In the genomic region with DNA sequence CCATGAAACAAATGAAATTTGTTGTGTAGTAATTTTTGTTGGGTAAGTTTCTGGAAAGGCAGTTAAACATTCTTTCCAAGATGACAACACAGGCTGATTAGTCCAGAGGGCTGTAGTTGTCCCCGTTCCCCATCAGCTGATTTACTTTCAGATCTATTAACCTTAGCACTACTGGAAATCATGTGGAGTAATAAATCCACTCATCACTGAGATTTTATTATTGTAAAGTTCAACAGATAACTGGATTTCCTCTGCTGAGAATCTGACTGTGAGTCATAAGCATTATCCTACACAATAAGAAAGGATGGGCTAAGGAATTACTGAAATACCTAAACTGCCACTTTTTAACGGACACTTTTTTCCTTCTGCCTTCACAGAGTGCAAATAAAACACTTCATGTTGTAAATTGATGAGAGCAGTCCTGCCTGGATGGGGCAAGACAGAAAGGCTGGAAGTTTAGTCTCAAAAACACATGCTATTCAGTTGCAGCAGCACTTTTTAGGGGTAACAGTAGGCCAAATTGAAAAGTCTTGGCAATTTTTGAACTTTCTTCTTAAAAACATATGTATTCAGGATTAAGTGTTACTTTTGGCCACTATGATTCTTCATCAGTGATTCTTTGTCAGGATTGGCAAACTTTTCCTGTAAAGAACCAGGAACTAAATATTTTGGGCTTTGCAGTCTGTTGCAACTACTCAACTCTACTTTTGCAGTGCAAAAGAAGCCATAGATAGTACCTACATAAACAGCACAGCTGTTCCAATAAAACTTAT, we compare ENCODE assay signal across 11 cellular contexts. TPM values are rescaled to one million over a fixed set of nuclear protein-coding genes. Genes with fewer than 3 reads are reported as not detected.
A peak's percentile ranks its signal among the peaks of the same experiment; 100 is the strongest.
DNase-seq lines count a peak whose midpoint lies in the region; ATAC-seq and TF ChIP-seq lines count a peak whose summit lies in the region.
"Had no signal": no experiment of that assay in that cellular context is flagged by ENCODE, and none has a peak within 500 bp of the region (broad histone marks: within the 10 kb centered on the region; RNA-seq: fewer than 3 reads in every experiment).

No MANE protein-coding gene starts in this region.

- H3K4me1 ChIP-seq in mesodermal cell (ENCODE audit: control insufficient read depth, insufficient read depth, low read length, poor library complexity, severe bottlenecking), result peaks cover 13% of the 10 kb centered on the region
- peaks cover 99% of the 10 kb centered on the region for H3K4me1 ChIP-seq in upper lobe of right lung

- WGBS in mesodermal cell (ENCODE audit: insufficient coverage in 2 of 2), 2 experiments, result no CpG with 5 or more reads among the region's 2 CpGs

- H3K4me3 Mint-ChIP-seq in dendritic cell treated with granulocyte-macrophage colony-stimulating factor and Interleukin-4, amounts not matched to agents 40 ng/mL and 50 ng/mL, for 4 days, result no peak overlapping the region

- H3K27ac Mint-ChIP-seq in dendritic cell treated with granulocyte-macrophage colony-stimulating factor and Interleukin-4, amounts not matched to agents 40 ng/mL and 50 ng/mL, for 4 days, result peak overlapping the region; percentile 17

- no peaks in the 10 kb centered on the region for H3K9me3 Mint-ChIP-seq in dendritic cell treated with granulocyte-macrophage colony-stimulating factor and Interleukin-4, amounts not matched to agents 40 ng/mL and 50 ng/mL, for 4 days

- H3K9me3 ChIP-seq in mesodermal cell (ENCODE audit: control insufficient read depth, low read length) (no peaks in the 10 kb centered on the region), upper lobe of right lung (no peaks in the 10 kb centered on the region)

- no peak for TF ChIP-seq CTCF in upper lobe of right lung (IDR thresholded peaks at IDR 0.05)

- peaks cover 4% of the 10 kb centered on the region for H3K36me3 Mint-ChIP-seq in dendritic cell treated with granulocyte-macrophage colony-stimulating factor and Interleukin-4, amounts not matched to agents 40 ng/mL and 50 ng/mL, for 4 days (ENCODE audit: low read depth)

- peak; percentile 75 for ATAC-seq in upper lobe of right lung
- no peak for ATAC-seq in HG02870 (IDR thresholded peaks at IDR 0.05; ENCODE audit: unreplicated experiment)

- DNase-seq in NCI-H82 (lab: John Stamatoyannopoulos, UW) (peak; percentile 14), NCI-H82 treated with DMSO at 0.1 percent for 48 hours (lab: John Stamatoyannopoulos, UW; ENCODE audit: unreplicated experiment) (no peak), upper lobe of right lung (no peak), HK-2 (ENCODE audit: unreplicated experiment) (no peak), GOT3 (lab: John Stamatoyannopoulos, UW) (no peak)
- DNase-seq: activated CD4-positive, alpha-beta T cell treated with anti-CD3 and anti-CD28 coated beads for 4 hours; KBM-7; stimulated activated naive CD4-positive, alpha-beta T cell treated with Interleukin-2 at 50 U/mL for 16 hours had no signal

- H3K36me3 ChIP-seq in mesodermal cell (ENCODE audit: control insufficient read depth, insufficient read depth, low read length) (no peaks in the 10 kb centered on the region), upper lobe of right lung (peaks cover 15% of the 10 kb centered on the region)

- H3K4me1 Mint-ChIP-seq in dendritic cell treated with granulocyte-macrophage colony-stimulating factor and Interleukin-4, amounts not matched to agents 40 ng/mL and 50 ng/mL, for 4 days (ENCODE audit: low read depth), result peaks cover 53% of the 10 kb centered on the region

- H3K27me3 ChIP-seq in upper lobe of right lung, result no peaks in the 10 kb centered on the region

- intact Hi-C loops in dendritic cell treated with granulocyte-macrophage colony-stimulating factor and Interleukin-4, amounts not matched to agents 40 ng/mL and 50 ng/mL, for 4 days (cut with micrococcal nuclease), result no loop called here
- intact Hi-C loops in upper lobe of right lung (cut with DNase I), result no loop called here

- H3K4me3 ChIP-seq in mesodermal cell (ENCODE audit: extremely low read depth, insufficient read depth, low read length, poor library complexity, severe bottlenecking) (no peak overlapping the region), upper lobe of right lung (peak overlapping the region; percentile 20)

- peak overlapping the region; percentile 78 for H3K27ac ChIP-seq in mesodermal cell (ENCODE audit: low read depth, low read length, severe bottlenecking)
- H3K27ac ChIP-seq in upper lobe of right lung, result peak overlapping the region; percentile 95

- H3K27me3 Mint-ChIP-seq in dendritic cell treated with granulocyte-macrophage colony-stimulating factor and Interleukin-4, amounts not matched to agents 40 ng/mL and 50 ng/mL, for 4 days, result no peaks in the 10 kb centered on the region

RNA-seq across cellular contexts. Expression of a gene that starts 7.1 kb away (rescaled TPM):
- polyA plus RNA-seq in mesodermal cell (2013, experiment 1 of 2), result 56.6 TPM
- 53.6 TPM for polyA plus RNA-seq in mesodermal cell (2013, experiment 2 of 2)
- 595 TPM for total RNA-seq in upper lobe of right lung
